8 cellular contexts compared by ENCODE assay signal in genomic region chr1:231242516-231243198, GRCh38. TPM values are rescaled to one million over a fixed set of nuclear protein-coding genes. Genes with fewer than 3 reads are reported as not detected.
DNase-seq lines count a peak whose midpoint lies in the region; ATAC-seq, FAIRE-seq and TF ChIP-seq lines count a peak whose summit lies in the region.

No MANE protein-coding gene starts in this region.

- H4K20me1 ChIP-seq in BLaER1, result peaks cover 43% of the 10 kb centered on the region; the same call in 1 of the 2 replicates
- peaks cover 40% of the 10 kb centered on the region for H4K20me1 ChIP-seq in astrocyte (ENCODE audit: insufficient read depth, low read length)

- H3K9me3 ChIP-seq in BLaER1 (no peaks in the 10 kb centered on the region), KOPT-K1 (ENCODE audit: insufficient read depth, low read length, poor library complexity, severe bottlenecking) (no peaks in the 10 kb centered on the region), astrocyte (ENCODE audit: insufficient read depth, low read depth, low read length) (no peaks in the 10 kb centered on the region), mucosa of rectum (ENCODE audit: control insufficient read depth in 2 of 2, low read length in 2 of 2) (no peaks in the 10 kb centered on the region)

- no peak overlapping the region for H3K27ac ChIP-seq in BLaER1
- H3K27ac ChIP-seq in KOPT-K1 (ENCODE audit: low read depth, low read length, poor library complexity, severe bottlenecking), result peak overlapping the region; percentile 86
- no peak overlapping the region for H3K27ac ChIP-seq in astrocyte (ENCODE audit: low read depth, low read length)
- H3K27ac ChIP-seq in mucosa of rectum (ENCODE audit: low read depth in 2 of 2, low read length in 2 of 2), result no peak overlapping the region

- H3K79me2 ChIP-seq in astrocyte (ENCODE audit: insufficient read depth, low read length), result peaks cover 79% of the 10 kb centered on the region

- H3K4me3 Mint-ChIP-seq in astrocyte (ENCODE audit: unreplicated experiment), result peak overlapping the region; percentile 99

- no peaks in the 10 kb centered on the region for H3K9me3 Mint-ChIP-seq in astrocyte (ENCODE audit: unreplicated experiment)

- peaks cover 11% of the 10 kb centered on the region for H3K36me3 Mint-ChIP-seq in astrocyte (ENCODE audit: low read depth, unreplicated experiment)

- DNase-seq in astrocyte (ENCODE audit: low read depth), result peak; percentile 10
- DNase-seq in dedifferentiated amniotic fluid mesenchymal stem cell (ENCODE audit: extremely low spot score), result no peak

- H3K27me3 ChIP-seq in BLaER1, result no peaks in the 10 kb centered on the region
- H3K27me3 ChIP-seq in astrocyte (ENCODE audit: insufficient read depth, low read length), result no peaks in the 10 kb centered on the region
- no peaks in the 10 kb centered on the region for H3K27me3 ChIP-seq in mucosa of rectum (ENCODE audit: control insufficient read depth in 2 of 2, insufficient read depth in 2 of 2, low read length in 2 of 2)

- no peak for TF ChIP-seq CTCF in astrocyte (IDR thresholded peaks at IDR 0.05; ENCODE audit: insufficient read depth, low read depth, low read length)

- peaks cover 40% of the 10 kb centered on the region for H3K4me1 ChIP-seq in BLaER1
- peaks cover 8% of the 10 kb centered on the region for H3K4me1 ChIP-seq in astrocyte (ENCODE audit: insufficient read depth, low read length)
- H3K4me1 ChIP-seq in mucosa of rectum (ENCODE audit: control insufficient read depth in 2 of 2, insufficient read depth in 2 of 2, low read length in 2 of 2), result peaks cover 16 to 25% of the 10 kb centered on the region in 2 donors

- no peaks in the 10 kb centered on the region for H3K27me3 Mint-ChIP-seq in astrocyte (ENCODE audit: low read depth, unreplicated experiment)

- peaks cover 19% of the 10 kb centered on the region for H3K4me1 Mint-ChIP-seq in astrocyte (ENCODE audit: low read depth, unreplicated experiment)

- H3K4me3 ChIP-seq in BLaER1 (peak overlapping the region; percentile 83), astrocyte (ENCODE audit: insufficient read depth, low read depth, low read length) (peak overlapping the region; percentile 96), mucosa of rectum (ENCODE audit: low read length in 2 of 2) (peak overlapping the region; percentile 2 to 97)

- H2AFZ ChIP-seq in astrocyte (ENCODE audit: low read depth, low read length), result no peak overlapping the region

- peak overlapping the region; percentile 90 for H3K9ac ChIP-seq in BLaER1
- H3K9ac ChIP-seq in astrocyte (ENCODE audit: low read length), result no peak overlapping the region
- no peak overlapping the region for H3K9ac ChIP-seq in mucosa of rectum (ENCODE audit: low read depth in 1 of 2, low read length in 2 of 2)

- FAIRE-seq in astrocyte (lab: Jason Lieb, UNC), result no peak

- no peak overlapping the region for H3K27ac Mint-ChIP-seq in astrocyte (ENCODE audit: unreplicated experiment)

- H3K36me3 ChIP-seq in BLaER1, result peaks cover 56% of the 10 kb centered on the region
- H3K36me3 ChIP-seq in KOPT-K1 (ENCODE audit: insufficient read depth, low read length), result peaks cover 25% of the 10 kb centered on the region
- peaks cover 11% of the 10 kb centered on the region for H3K36me3 ChIP-seq in astrocyte (ENCODE audit: insufficient read depth, low read length)
- H3K36me3 ChIP-seq in mucosa of rectum (ENCODE audit: control insufficient read depth in 2 of 2, insufficient read depth in 2 of 2, low read length in 2 of 2), result peaks cover 11 to 16% of the 10 kb centered on the region in 2 donors

- H3K4me2 ChIP-seq in BLaER1 (peak overlapping the region; percentile 90), astrocyte (ENCODE audit: low read length) (peak overlapping the region; percentile 93)

- no peak for ATAC-seq in GM21786 (IDR thresholded peaks at IDR 0.05; ENCODE audit: unreplicated experiment)
- ATAC-seq in GM19397 (IDR thresholded peaks at IDR 0.05; ENCODE audit: unreplicated experiment), result no peak
- ATAC-seq in GM21737 (IDR thresholded peaks at IDR 0.05; ENCODE audit: unreplicated experiment), result no peak

RNA-seq across cellular contexts. Expression of gene GNPAT, which starts 1.6 kb away (rescaled TPM):
- 32.5 and 34.9 TPM in 2 replicates for total RNA-seq in astrocyte
